Comparison of ENCODE assay signal across 10 cellular contexts in genomic region chr10:74011016-74011415, GRCh38. TPM values are rescaled to one million over a fixed set of nuclear protein-coding genes. Genes with fewer than 3 reads are reported as not detected.
DNase-seq lines count a peak whose midpoint lies in the region; ATAC-seq, FAIRE-seq and TF ChIP-seq lines count a peak whose summit lies in the region.
"Had no signal": no experiment of that assay in that cellular context is flagged by ENCODE, and none has a peak within 500 bp of the region (broad histone marks: within the 10 kb centered on the region; RNA-seq: fewer than 3 reads in every experiment).

No MANE protein-coding gene starts in this region.

- no peak overlapping the region for H3K9ac ChIP-seq in H9 (ENCODE audit: extremely low read depth, insufficient read length, low read length)
- no peak overlapping the region for H3K9ac ChIP-seq in fibroblast of lung (ENCODE audit: insufficient read depth, low read length)

- no peaks in the 10 kb centered on the region for H3K9me3 Mint-ChIP-seq in H9
- H3K9me3 Mint-ChIP-seq in stimulated activated effector memory CD8-positive, alpha-beta T cell treated with anti-CD3 and anti-CD28 coated beads, Interleukin-12 subunit alpha, Interleukin-12 subunit beta, amount 100 ng/mL, for 72 hours, result no peaks in the 10 kb centered on the region

- peak overlapping the region in 2 of 3 experiments; percentile 66 to 88; a peak in 2 of 7 replicates for H3K27ac Mint-ChIP-seq in H9
- H3K27ac Mint-ChIP-seq in stimulated activated effector memory CD8-positive, alpha-beta T cell treated with anti-CD3 and anti-CD28 coated beads, Interleukin-12 subunit alpha, Interleukin-12 subunit beta, amount 100 ng/mL, for 72 hours, result peak overlapping the region; percentile 54

- H2BK120ac ChIP-seq in H9 (ENCODE audit: low read depth, low read length, poor library complexity, severe bottlenecking), result no peak overlapping the region

- DNase-seq in H9 (no peak), PC-9 (no peak), fibroblast of lung (ENCODE audit: low read depth in 2 of 2) (no peak), pancreas (no peak)
- no peak for DNase-seq in stimulated activated effector memory CD8-positive, alpha-beta T cell treated with anti-CD3 and anti-CD28 coated beads, Interleukin-12 subunit alpha, Interleukin-12 subunit beta, amount 100 ng/mL, for 72 hours (ENCODE audit: low spot score in 2 of 2)
- DNase-seq in stimulated activated CD4-positive, alpha-beta T cell treated with anti-CD3 and anti-CD28 coated beads, Interleukin-2, amount 100 ng/mL, for 48 hours, result no peak
- DNase-seq: activated CD4-positive, alpha-beta T cell treated with anti-CD3 and anti-CD28 coated beads, Interleukin-2, amount 50 U/mL, for 48 hours; activated naive CD4-positive, alpha-beta T cell treated with anti-CD3 and anti-CD28 coated beads, Interleukin-2, amount 50 U/mL, for 16 hours; DMS153 had no signal

- CTCF ChIA-PET in PC-9 (lab: Charles Lee), result interaction anchor here (0.6 kb wide), 1 partner anchor 48 kb away, joined by 3 read pairs; no protein-coding TSS in a partner anchor

- H2AFZ ChIP-seq in H9 (ENCODE audit: low read length) (no peak overlapping the region), PC-9 (no peak overlapping the region), fibroblast of lung (ENCODE audit: low read length) (no peak overlapping the region)

- H4K91ac ChIP-seq in H9 (ENCODE audit: insufficient read length, low read depth, low read length), result no peak overlapping the region

- H2AK5ac ChIP-seq in H9 (ENCODE audit: insufficient read length, low read length), result no peak overlapping the region

- H3K4me1 ChIP-seq in H9 (ENCODE audit: insufficient read depth, low read length) (no peaks in the 10 kb centered on the region; the same call in 1 of the 2 replicates), PC-9 (replicated peaks; ENCODE audit: insufficient read depth) (peaks cover 52% of the 10 kb centered on the region), fibroblast of lung (ENCODE audit: control insufficient read depth, extremely low read depth, insufficient read depth, low read length) (peaks cover 39% of the 10 kb centered on the region), pancreas (peaks cover 0 to 15% (median 0%) of the 10 kb centered on the region in 3 donors)

- intact Hi-C loops in PC-9 (cut with micrococcal nuclease; ENCODE audit: unreplicated experiment), result loop anchor here (5.0 kb wide), 1 partner anchor 71 kb away; no protein-coding TSS in a partner anchor
- intact Hi-C loops in pancreas (cut with DNase I), result no loop called here

- H3K4me3 Mint-ChIP-seq in H9, result no peak overlapping the region; a peak in 1 of 5 replicates
- H3K4me3 Mint-ChIP-seq in stimulated activated effector memory CD8-positive, alpha-beta T cell treated with anti-CD3 and anti-CD28 coated beads, Interleukin-12 subunit alpha, Interleukin-12 subunit beta, amount 100 ng/mL, for 72 hours, result no peak overlapping the region

- H3T11ph ChIP-seq in H9 (ENCODE audit: low read length), result no peak overlapping the region

- H3K9me3 ChIP-seq in H9 (ENCODE audit: control insufficient read depth, low read depth, low read length), result no peaks in the 10 kb centered on the region
- no peaks in the 10 kb centered on the region for H3K9me3 ChIP-seq in PC-9 (ENCODE audit: insufficient read depth, low read depth)
- H3K9me3 ChIP-seq in fibroblast of lung (ENCODE audit: control insufficient read depth, insufficient read depth, low read depth, low read length), result no peaks in the 10 kb centered on the region
- no peaks in the 10 kb centered on the region for H3K9me3 ChIP-seq in pancreas

- no peak for FAIRE-seq in pancreas (lab: Jason Lieb, UNC)

- H3K79me2 ChIP-seq in H9 (ENCODE audit: insufficient read depth, low read length), result peaks cover 56% of the 10 kb centered on the region; the same call in 1 of the 2 replicates
- H3K79me2 ChIP-seq in PC-9 (ENCODE audit: low read depth), result peaks cover 100% of the 10 kb centered on the region
- H3K79me2 ChIP-seq in fibroblast of lung (ENCODE audit: control insufficient read depth, insufficient read depth, low read length), result peaks cover 96% of the 10 kb centered on the region

- no peak overlapping the region for H4K5ac ChIP-seq in H9 (ENCODE audit: insufficient read length, low read depth, low read length)

- H3K14ac ChIP-seq in H9 (ENCODE audit: insufficient read depth, low read length), result no peak overlapping the region

- H3K4ac ChIP-seq in H9 (ENCODE audit: low read depth, low read length), result no peak overlapping the region

- no peak overlapping the region for H2BK15ac ChIP-seq in H9 (ENCODE audit: low read depth, low read length)

- H3F3A ChIP-seq in PC-9 (ENCODE audit: insufficient read depth, low read depth), result peaks cover 68% of the 10 kb centered on the region

- no peak overlapping the region for H2BK5ac ChIP-seq in H9 (ENCODE audit: insufficient read length, low read length)

- H4K20me1 ChIP-seq in H9 (ENCODE audit: control insufficient read depth, insufficient read depth, insufficient read length) (no peaks in the 10 kb centered on the region), PC-9 (ENCODE audit: insufficient read depth) (peaks cover 69% of the 10 kb centered on the region), fibroblast of lung (ENCODE audit: control insufficient read depth, extremely low read depth, insufficient read depth, low read length) (peaks cover 4% of the 10 kb centered on the region)

- H3K23me2 ChIP-seq in H9 (ENCODE audit: insufficient read length, low read depth, low read length, poor library complexity, severe bottlenecking), result no peaks in the 10 kb centered on the region

- ATAC-seq in stimulated activated effector memory CD8-positive, alpha-beta T cell treated with anti-CD3 and anti-CD28 coated beads, Interleukin-12 subunit alpha, Interleukin-12 subunit beta, amount 100 ng/mL, for 72 hours, result no peak
- ATAC-seq in HG03095 (IDR thresholded peaks at IDR 0.05; ENCODE audit: unreplicated experiment) (no peak), pancreas (no peak)

- H3K4me1 Mint-ChIP-seq in H9, result peaks cover 24 to 44% of the 10 kb centered on the region in 2 experiments
- H3K4me1 Mint-ChIP-seq in stimulated activated effector memory CD8-positive, alpha-beta T cell treated with anti-CD3 and anti-CD28 coated beads, Interleukin-12 subunit alpha, Interleukin-12 subunit beta, amount 100 ng/mL, for 72 hours, result peaks cover 31% of the 10 kb centered on the region

- peaks cover 47% of the 10 kb centered on the region for H3K36me3 ChIP-seq in PC-9 (ENCODE audit: low read depth)
- peaks cover 7% of the 10 kb centered on the region for H3K36me3 ChIP-seq in fibroblast of lung (ENCODE audit: control insufficient read depth, insufficient read depth, low read length)
- no peaks in the 10 kb centered on the region for H3K36me3 ChIP-seq in pancreas

- BruUV-seq in PC-9 (replicated peaks; lab: Mats Ljungman, UMichigan), result no TSS peak

- H3K23ac ChIP-seq in H9 (ENCODE audit: insufficient read length, low read depth, low read length), result no peak overlapping the region

- H3K27me3 Mint-ChIP-seq in H9 (ENCODE audit: low read depth), result no peaks in the 10 kb centered on the region; the same call in 1 of the 2 replicates

- H3K4me2 ChIP-seq in H9 (ENCODE audit: insufficient read depth, insufficient read length, low read length) (no peak overlapping the region), PC-9 (peak overlapping the region; percentile 42), fibroblast of lung (ENCODE audit: extremely low read depth, insufficient read depth, low read length) (peak overlapping the region; percentile 90)

- no peak overlapping the region for H3K18ac ChIP-seq in H9 (ENCODE audit: insufficient read length, low read depth, low read length)

- no peak overlapping the region for H2BK20ac ChIP-seq in H9 (ENCODE audit: low read depth, low read length, poor library complexity, severe bottlenecking)

- no CpG with 5 or more reads among the region's 6 CpGs for WGBS in H9 (ENCODE audit: extremely low coverage, insufficient read length, low lambda C conversion rate)
- WGBS in pancreas, 2 donors, result 88 to 89% methylated on average over 6 of the region's 6 CpGs

- H3K27me3 ChIP-seq in H9 (ENCODE audit: insufficient read depth, low read length), result no peaks in the 10 kb centered on the region
- H3K27me3 ChIP-seq in PC-9 (ENCODE audit: insufficient read depth, low read depth), result no peaks in the 10 kb centered on the region
- no peaks in the 10 kb centered on the region for H3K27me3 ChIP-seq in fibroblast of lung (ENCODE audit: control insufficient read depth, insufficient read depth, low read length)
- H3K27me3 ChIP-seq in pancreas, result no peaks in the 10 kb centered on the region

- no peak overlapping the region for H4K8ac ChIP-seq in H9 (replicated peaks; ENCODE audit: insufficient read length, low read depth, low read length)

- H3K9me2 ChIP-seq in PC-9 (ENCODE audit: insufficient read depth), result no peaks in the 10 kb centered on the region

- TF ChIP-seq CTCF in H9 (conservative IDR thresholded peaks at IDR 0.05), result no peak
- TF ChIP-seq CTCF in PC-9 (conservative IDR thresholded peaks at IDR 0.05), result no peak
- no peak for TF ChIP-seq CTCF in fibroblast of lung (conservative IDR thresholded peaks at IDR 0.05 in 1 of 2, IDR thresholded peaks at IDR 0.05 in 1 of 2; ENCODE audit: low read depth in 1 of 2, low read length in 2 of 2)
- TF ChIP-seq CTCF in pancreas (IDR thresholded peaks at IDR 0.05), result no peak

- H3K27ac ChIP-seq in H9 (ENCODE audit: insufficient read length, low read depth, low read length) (no peak overlapping the region), PC-9 (peak overlapping the region; percentile 47; the same call in 1 of the 2 replicates), fibroblast of lung (ENCODE audit: insufficient read depth, low read length) (peak overlapping the region; percentile 9), pancreas (no peak overlapping the region)

- POLR2A ChIA-PET in PC-9 (lab: Charles Lee; ENCODE audit: unreplicated experiment), result interaction anchor here (0.7 kb wide), 1 partner anchor 237 kb away, joined by 3 read pairs; no protein-coding TSS in a partner anchor

- no peak overlapping the region for H2BK12ac ChIP-seq in H9 (ENCODE audit: insufficient read length, low read depth, low read length)

- no peak overlapping the region for H3K4me3 ChIP-seq in PC-9
- no peak overlapping the region for H3K4me3 ChIP-seq in fibroblast of lung (replicated peaks in 1 of 4; ENCODE audit: control extremely low read depth in 1 of 4, insufficient read depth in 1 of 4, low read depth in 3 of 4, low read length in 4 of 4)
- H3K4me3 ChIP-seq in pancreas, result no peak overlapping the region

- H3K36me3 Mint-ChIP-seq in H9 (ENCODE audit: insufficient read depth in 1 of 3, low read depth in 3 of 3), result peaks cover 17 to 46% (median 35%) of the 10 kb centered on the region in 3 experiments
- H3K36me3 Mint-ChIP-seq in stimulated activated effector memory CD8-positive, alpha-beta T cell treated with anti-CD3 and anti-CD28 coated beads, Interleukin-12 subunit alpha, Interleukin-12 subunit beta, amount 100 ng/mL, for 72 hours, result peaks cover 26% of the 10 kb centered on the region

- no peak overlapping the region for H3K56ac ChIP-seq in H9 (ENCODE audit: insufficient read length, low read depth, low read length)

- H3K79me1 ChIP-seq in H9 (ENCODE audit: insufficient read depth, low read depth, low read length, poor library complexity, severe bottlenecking), result no peaks in the 10 kb centered on the region

RNA-seq across cellular contexts. Expression of gene VCL, which starts 13.1 kb away (rescaled TPM):
- total RNA-seq in H9 (2021) (291 and 296 TPM in 2 replicates), PC-9 (2021) (208 and 225 TPM in 2 replicates), fibroblast of lung (129 and 161 TPM in 2 replicates), pancreas (10 to 100 TPM; 24.9 to 51.7 (median 32.1) TPM)
- polyA plus RNA-seq in fibroblast of lung (255 and 316 TPM in 2 replicates), pancreas (10 to 100 TPM in 1 of 2 donors, 1 to 10 TPM in 1; 8.6 to 13.3 TPM)
- polyA plus RNA-seq in fibroblast of lung (2012), result 209 and 287 TPM in 2 replicates
- polyA minus RNA-seq in fibroblast of lung (ENCODE audit: low replicate concordance), result 231 and 233 TPM in 2 replicates

Comparison
In these comparisons a context has a peak if more than half of its experiments do, and no peak if none do; other contexts are left out.
1. H3K27ac ChIP-seq: peak in PC-9 (single experiment) and fibroblast of lung (single experiment); none in H9 (single experiment) and pancreas (0 of 4).